ENCODE assay signal across 21 cellular contexts in the genomic region with DNA sequence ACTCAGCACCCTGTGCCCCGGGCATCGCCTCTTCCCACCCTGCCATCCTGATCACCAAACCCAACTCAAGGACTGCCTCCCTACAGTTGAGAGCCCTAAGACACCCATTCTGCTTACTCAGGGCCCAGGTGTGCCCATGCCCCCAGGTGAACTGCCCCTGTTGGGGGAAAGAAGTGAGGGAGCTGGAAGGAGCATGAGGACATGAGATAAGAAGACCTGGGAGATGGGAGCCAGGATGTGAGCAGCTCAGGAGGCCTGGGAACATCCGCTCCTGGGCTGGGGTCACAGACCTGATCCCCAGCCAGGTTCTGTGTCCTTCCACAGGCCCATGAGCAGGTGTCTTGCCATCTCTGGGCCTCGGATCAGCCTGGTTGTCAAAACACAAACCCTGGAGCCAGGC. TPM values are rescaled to one million over a fixed set of nuclear protein-coding genes. Genes with fewer than 3 reads are reported as not detected.
DNase-seq lines count a peak whose midpoint lies in the region; ATAC-seq and TF ChIP-seq lines count a peak whose summit lies in the region.
"Had no signal": no experiment of that assay in that cellular context is flagged by ENCODE, and none has a peak within 500 bp of the region (broad histone marks: within the 10 kb centered on the region; RNA-seq: fewer than 3 reads in every experiment).

No MANE protein-coding gene starts in this region.

- no peaks in the 10 kb centered on the region for H3K36me3 Mint-ChIP-seq in activated naive CD4-positive, alpha-beta T cell treated with anti-CD3 and anti-CD28 coated beads, Interleukin-2, amount 50 U/mL, for 24 hours
- H3K36me3 Mint-ChIP-seq in activated naive CD4-positive, alpha-beta T cell treated with anti-CD3 and anti-CD28 coated beads, Interleukin-2, amount 10 ng/mL, durations not matched to agents 7 days and 5 days: no peaks in the 10 kb centered on the region

- H3K4ac ChIP-seq in mesendoderm (ENCODE audit: low read depth, low read length): no peak overlapping the region

- DNase-seq in activated naive CD4-positive, alpha-beta T cell treated with anti-CD3 and anti-CD28 coated beads, Interleukin-2, amount 10 ng/mL, durations not matched to agents 7 days and 5 days: no peak
- DNase-seq in mesendoderm (no peak), thoracic aorta (ENCODE audit: low spot score) (no peak), NCI-H82 treated with DMSO at 0.1 percent for 48 hours (lab: John Stamatoyannopoulos, UW; ENCODE audit: unreplicated experiment) (no peak), G401 (ENCODE audit: low spot score) (no peak), NCI-H1930 (lab: John Stamatoyannopoulos, UW) (no peak)
- DNase-seq: activated naive CD4-positive, alpha-beta T cell treated with Interleukin-2 at 50 U/mL for 16 hours; DMS53; left lung; NCI-H1105; NCI-H2107; NCI-H524; ovary; T1000 had no signal

- H3K23ac ChIP-seq in mesendoderm (ENCODE audit: low read length): no peak overlapping the region

- WGBS in mesendoderm (ENCODE audit: extremely low coverage, insufficient coverage, low lambda C conversion rate): no CpG with 5 or more reads among the region's 4 CpGs

- H4K5ac ChIP-seq in mesendoderm (ENCODE audit: low read length): no peak overlapping the region

- TF ChIP-seq CTCF in thoracic aorta (IDR thresholded peaks at IDR 0.05): no peak

- H3K4me1 Mint-ChIP-seq in activated naive CD4-positive, alpha-beta T cell treated with anti-CD3 and anti-CD28 coated beads, Interleukin-2, amount 50 U/mL, for 24 hours: peaks cover 7% of the 10 kb centered on the region
- peaks cover 14% of the 10 kb centered on the region for H3K4me1 Mint-ChIP-seq in activated naive CD4-positive, alpha-beta T cell treated with anti-CD3 and anti-CD28 coated beads, Interleukin-2, amount 10 ng/mL, durations not matched to agents 7 days and 5 days

- peak overlapping the region; percentile 54 for H2BK5ac ChIP-seq in mesendoderm (ENCODE audit: low read length)

- no peak overlapping the region for H3K4me2 ChIP-seq in mesendoderm (ENCODE audit: low read length)

- peaks cover 12% of the 10 kb centered on the region for H3K79me1 ChIP-seq in mesendoderm (ENCODE audit: low read length)

- H3K27ac Mint-ChIP-seq in activated naive CD4-positive, alpha-beta T cell treated with anti-CD3 and anti-CD28 coated beads, Interleukin-2, amount 50 U/mL, for 24 hours: peak overlapping the region; percentile 46
- no peak overlapping the region for H3K27ac Mint-ChIP-seq in activated naive CD4-positive, alpha-beta T cell treated with anti-CD3 and anti-CD28 coated beads, Interleukin-2, amount 10 ng/mL, durations not matched to agents 7 days and 5 days

- H3K9ac ChIP-seq in mesendoderm (ENCODE audit: low read length): no peak overlapping the region

- no peak overlapping the region for H2AK5ac ChIP-seq in mesendoderm (ENCODE audit: low read length)

- H4K8ac ChIP-seq in mesendoderm (ENCODE audit: low read depth, low read length): no peak overlapping the region

- H3K27ac ChIP-seq in cingulate gyrus (ENCODE audit: low read depth, low read length) (peak overlapping the region; percentile 12), mesendoderm (ENCODE audit: low read depth, low read length) (no peak overlapping the region), thoracic aorta (peak overlapping the region; percentile 96)

- no peaks in the 10 kb centered on the region for H3K27me3 Mint-ChIP-seq in activated naive CD4-positive, alpha-beta T cell treated with anti-CD3 and anti-CD28 coated beads, Interleukin-2, amount 50 U/mL, for 24 hours
- peaks cover 50% of the 10 kb centered on the region for H3K27me3 Mint-ChIP-seq in activated naive CD4-positive, alpha-beta T cell treated with anti-CD3 and anti-CD28 coated beads, Interleukin-2, amount 10 ng/mL, durations not matched to agents 7 days and 5 days

- H3K56ac ChIP-seq in mesendoderm (ENCODE audit: low read length): peak overlapping the region; percentile 47

- no peaks in the 10 kb centered on the region for H3K27me3 ChIP-seq in mesendoderm (ENCODE audit: insufficient read depth, low read length, poor library complexity)
- H3K27me3 ChIP-seq in thoracic aorta (replicated peaks; ENCODE audit: insufficient read depth): no peaks in the 10 kb centered on the region
- H3K27me3 ChIP-seq: left lung, ovary had no signal

- H3K4me3 Mint-ChIP-seq in activated naive CD4-positive, alpha-beta T cell treated with anti-CD3 and anti-CD28 coated beads, Interleukin-2, amount 50 U/mL, for 24 hours: no peak overlapping the region
- no peak overlapping the region for H3K4me3 Mint-ChIP-seq in activated naive CD4-positive, alpha-beta T cell treated with anti-CD3 and anti-CD28 coated beads, Interleukin-2, amount 10 ng/mL, durations not matched to agents 7 days and 5 days

- H3K4me1 ChIP-seq in mesendoderm (ENCODE audit: control insufficient read depth, low read depth, low read length) (peaks cover 38% of the 10 kb centered on the region), thoracic aorta (ENCODE audit: control insufficient read depth in 1 of 2, low read depth in 2 of 2) (peaks cover 34 to 61% of the 10 kb centered on the region in 2 donors)

- ATAC-seq in thoracic aorta (ENCODE audit: insufficient number of reproducible peaks, low FRiP score, low read depth): no peak
- ATAC-seq: left lung had no signal

- H3K9me3 Mint-ChIP-seq in activated naive CD4-positive, alpha-beta T cell treated with anti-CD3 and anti-CD28 coated beads, Interleukin-2, amount 50 U/mL, for 24 hours: no peaks in the 10 kb centered on the region
- H3K9me3 Mint-ChIP-seq in activated naive CD4-positive, alpha-beta T cell treated with anti-CD3 and anti-CD28 coated beads, Interleukin-2, amount 10 ng/mL, durations not matched to agents 7 days and 5 days: no peaks in the 10 kb centered on the region

- H3K36me3 ChIP-seq in mesendoderm (ENCODE audit: control insufficient read depth, insufficient read depth, low read length): no peaks in the 10 kb centered on the region
- peaks cover 22% of the 10 kb centered on the region for H3K36me3 ChIP-seq in thoracic aorta
- H3K36me3 ChIP-seq: ovary had no signal

- CTCF ChIA-PET in activated naive CD4-positive, alpha-beta T cell treated with anti-CD3 and anti-CD28 coated beads, Interleukin-2, amount 10 ng/mL, durations not matched to agents 7 days and 5 days (lab: Charles Lee): interaction anchor here (0.6 to 11.1 kb wide), 2 partner anchors 7 to 14 kb away, joined by 3 to 207 read pairs; no protein-coding TSS in a partner anchor

- no peak overlapping the region for H3K18ac ChIP-seq in mesendoderm (ENCODE audit: low read length)

- peaks cover 3% of the 10 kb centered on the region for H3K79me2 ChIP-seq in mesendoderm (ENCODE audit: control insufficient read depth, insufficient read depth, low read length)

- no peak overlapping the region for H2BK120ac ChIP-seq in mesendoderm (ENCODE audit: low read depth, low read length)

- H3K9me3 ChIP-seq in thoracic aorta: no peaks in the 10 kb centered on the region
- H3K9me3 ChIP-seq: left lung, ovary had no signal

- no peak overlapping the region for H3K4me3 ChIP-seq in mesendoderm (ENCODE audit: low read length)
- H3K4me3 ChIP-seq in thoracic aorta: no peak overlapping the region
- H3K4me3 ChIP-seq: left lung, ovary had no signal

- in situ Hi-C loops in G401 (cut with HindIII; ENCODE audit: low sequenced_read_pairs): no loop called here

- H2BK15ac ChIP-seq in mesendoderm (replicated peaks; ENCODE audit: low read depth): no peak overlapping the region

RNA-seq across cellular contexts. Expression of a gene that starts 6.6 kb away (rescaled TPM):
- polyA plus RNA-seq in mesendoderm (2013, experiment 1 of 2): 7.8 TPM
- 7.4 TPM for polyA plus RNA-seq in mesendoderm (2013, experiment 2 of 2)
- total RNA-seq in thoracic aorta: 10 to 100 TPM; 40.9 to 77.4 TPM
- total RNA-seq in G401 (2014; rRNA removed; shearing (Covaris generic)): 6.1 and 9.0 TPM in 2 replicates

RNA-seq across cellular contexts. Expression of a gene that starts 20.9 kb away (rescaled TPM):
- 9.6 TPM for polyA plus RNA-seq in mesendoderm (2013, experiment 1 of 2)
- 9.2 TPM for polyA plus RNA-seq in mesendoderm (2013, experiment 2 of 2)
- 100 to 1,000 TPM in 1 of 2 donors, 10 to 100 TPM in 1; 60.5 to 107 TPM for total RNA-seq in thoracic aorta
- total RNA-seq in G401 (2014; rRNA removed; shearing (Covaris generic)): 32.3 and 34.4 TPM in 2 replicates

RNA-seq across cellular contexts. Expression of a gene that starts 26.8 kb away (rescaled TPM):
- 0.04 TPM for polyA plus RNA-seq in mesendoderm (2013, experiment 1 of 2)
- polyA plus RNA-seq in mesendoderm (2013, experiment 2 of 2): 0.03 TPM
- under 1 TPM in 1 of 2 donors, not detected in 1; 0.49 TPM for total RNA-seq in thoracic aorta
- total RNA-seq in G401 (2014; rRNA removed; shearing (Covaris generic)): 1.9 TPM in 1 of 2 replicates, not detected in the other
- total RNA-seq: A172, astrocyte, HT1080, left lung, myocyte, SK-MEL-5 had no signal

RNA-seq across cellular contexts. Expression of a gene that starts 46.3 kb away (rescaled TPM):
- polyA plus RNA-seq in mesendoderm (2013, experiment 1 of 2): 56.4 TPM
- 57.0 TPM for polyA plus RNA-seq in mesendoderm (2013, experiment 2 of 2)
- 10 to 100 TPM in 1 of 2 donors, 1 to 10 TPM in 1; 8.1 to 16.8 TPM for total RNA-seq in thoracic aorta
- total RNA-seq in G401 (2014; rRNA removed; shearing (Covaris generic)): 22.8 and 44.4 TPM in 2 replicates
